Comparison of ENCODE assay signal across 8 cellular contexts in the genomic region with DNA sequence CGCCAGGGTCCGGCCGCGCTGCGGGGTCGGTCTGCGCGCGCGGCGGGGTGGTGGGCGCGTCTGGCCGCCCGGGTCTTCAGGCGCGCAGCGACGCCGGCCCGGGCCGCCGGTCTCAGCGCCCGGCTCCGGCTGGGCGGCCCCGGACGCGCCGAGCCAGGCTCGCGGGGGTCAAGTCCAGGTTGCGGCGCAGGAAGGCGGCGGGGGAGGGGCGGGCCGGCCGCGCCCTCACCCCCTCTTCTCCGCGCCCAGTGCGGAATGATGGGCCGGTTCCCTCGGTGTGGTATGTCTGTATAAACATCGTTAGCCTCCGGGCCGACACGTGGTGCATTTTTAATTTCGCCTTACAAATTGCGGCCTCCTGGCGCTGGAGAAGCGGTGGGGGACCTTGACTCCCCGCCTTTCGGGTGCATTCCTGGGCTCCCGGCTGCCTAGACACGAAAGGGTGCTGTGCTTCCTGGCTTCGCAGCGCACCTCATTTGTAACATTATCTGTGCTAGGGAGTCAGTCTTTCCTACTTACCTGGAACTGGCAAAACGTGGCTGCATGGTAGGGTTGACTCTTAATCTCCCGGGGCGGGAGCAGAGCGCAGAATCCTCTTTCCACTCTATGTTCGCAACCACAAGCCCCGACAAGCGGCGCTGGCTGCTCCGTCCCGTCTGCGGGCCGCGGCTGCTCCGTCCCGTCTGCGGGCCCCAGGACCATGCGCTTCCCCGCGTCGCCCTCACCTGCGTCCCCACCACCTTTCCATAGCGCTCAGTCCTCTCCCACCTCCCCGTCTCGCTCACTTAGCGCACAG.
DNase-seq lines count a peak whose midpoint lies in the region; ATAC-seq and TF ChIP-seq lines count a peak whose summit lies in the region.

No MANE protein-coding gene starts in this region.

- H3K9me3 Mint-ChIP-seq in activated CD4-positive, alpha-beta memory T cell treated with anti-CD3 and anti-CD28 coated beads, Interleukin-2, amount 10 ng/mL, durations not matched to agents 7 days and 5 days: no peaks in the 10 kb centered on the region
- peaks cover 6% of the 10 kb centered on the region for H3K9me3 Mint-ChIP-seq in glutamatergic neuron (ENCODE audit: unreplicated experiment)

- POLR2A ChIA-PET in activated CD4-positive, alpha-beta memory T cell treated with anti-CD3 and anti-CD28 coated beads, Interleukin-2, amount 10 ng/mL, durations not matched to agents 7 days and 5 days (lab: Charles Lee): no interaction called here

- peaks cover 26% of the 10 kb centered on the region for H3K4me1 Mint-ChIP-seq in activated CD4-positive, alpha-beta memory T cell treated with anti-CD3 and anti-CD28 coated beads, Interleukin-2, amount 10 ng/mL, durations not matched to agents 7 days and 5 days
- H3K4me1 Mint-ChIP-seq in glutamatergic neuron (ENCODE audit: low read depth, unreplicated experiment): peaks cover 6% of the 10 kb centered on the region

- DNase-seq in EL (peak; percentile 85), glutamatergic neuron (peak; percentile 38), posterior vena cava (ENCODE audit: low spot score) (peak; percentile 91), foreskin melanocyte (no peak), NCI-H774 (lab: John Stamatoyannopoulos, UW) (no peak)
- no peak for DNase-seq in activated CD4-positive, alpha-beta memory T cell treated with anti-CD3 and anti-CD28 coated beads, Interleukin-2, amount 10 ng/mL, durations not matched to agents 7 days and 5 days

- H3K27ac Mint-ChIP-seq in activated CD4-positive, alpha-beta memory T cell treated with anti-CD3 and anti-CD28 coated beads, Interleukin-2, amount 10 ng/mL, durations not matched to agents 7 days and 5 days: no peak overlapping the region
- H3K27ac Mint-ChIP-seq in glutamatergic neuron (ENCODE audit: unreplicated experiment): no peak overlapping the region

- ATAC-seq in GM19328 (IDR thresholded peaks at IDR 0.05; ENCODE audit: unreplicated experiment) (no peak), HG02623 (IDR thresholded peaks at IDR 0.05; ENCODE audit: unreplicated experiment) (no peak)

- intact Hi-C loops in posterior vena cava (cut with DNase I): loop anchor here (5.0 to 10.0 kb wide), 4 partner anchors 156 to 216 kb away; no protein-coding TSS in a partner anchor

- TF ChIP-seq CTCF in glutamatergic neuron (IDR thresholded peaks at IDR 0.05; ENCODE audit: partially characterized antibody, unreplicated experiment): no peak

- CTCF ChIA-PET in activated CD4-positive, alpha-beta memory T cell treated with anti-CD3 and anti-CD28 coated beads, Interleukin-2, amount 10 ng/mL, durations not matched to agents 7 days and 5 days (lab: Charles Lee): no interaction called here

- peaks cover 2% of the 10 kb centered on the region for H3K36me3 Mint-ChIP-seq in activated CD4-positive, alpha-beta memory T cell treated with anti-CD3 and anti-CD28 coated beads, Interleukin-2, amount 10 ng/mL, durations not matched to agents 7 days and 5 days (ENCODE audit: low read depth)
- no peaks in the 10 kb centered on the region for H3K36me3 Mint-ChIP-seq in glutamatergic neuron (ENCODE audit: unreplicated experiment)

- H3K4me3 Mint-ChIP-seq in activated CD4-positive, alpha-beta memory T cell treated with anti-CD3 and anti-CD28 coated beads, Interleukin-2, amount 10 ng/mL, durations not matched to agents 7 days and 5 days: peak overlapping the region; percentile 24
- H3K4me3 Mint-ChIP-seq in glutamatergic neuron (ENCODE audit: unreplicated experiment): peak overlapping the region; percentile 87

- H3K27me3 Mint-ChIP-seq in activated CD4-positive, alpha-beta memory T cell treated with anti-CD3 and anti-CD28 coated beads, Interleukin-2, amount 10 ng/mL, durations not matched to agents 7 days and 5 days: peaks cover 40% of the 10 kb centered on the region
- peaks cover 34% of the 10 kb centered on the region for H3K27me3 Mint-ChIP-seq in glutamatergic neuron (ENCODE audit: unreplicated experiment)

Comparison
In these comparisons a context has a peak if more than half of its experiments do, and no peak if none do; other contexts are left out.
1. DNase-seq: peak in EL (single experiment), glutamatergic neuron (single experiment) and posterior vena cava (single experiment); none in activated CD4-positive, alpha-beta memory T cell treated with anti-CD3 and anti-CD28 coated beads, Interleukin-2, amount 10 ng/mL, durations not matched to agents 7 days and 5 days (single experiment), foreskin melanocyte (single experiment) and NCI-H774 (single experiment).